Comparison of ENCODE assay signal across 10 cellular contexts in the genomic region with DNA sequence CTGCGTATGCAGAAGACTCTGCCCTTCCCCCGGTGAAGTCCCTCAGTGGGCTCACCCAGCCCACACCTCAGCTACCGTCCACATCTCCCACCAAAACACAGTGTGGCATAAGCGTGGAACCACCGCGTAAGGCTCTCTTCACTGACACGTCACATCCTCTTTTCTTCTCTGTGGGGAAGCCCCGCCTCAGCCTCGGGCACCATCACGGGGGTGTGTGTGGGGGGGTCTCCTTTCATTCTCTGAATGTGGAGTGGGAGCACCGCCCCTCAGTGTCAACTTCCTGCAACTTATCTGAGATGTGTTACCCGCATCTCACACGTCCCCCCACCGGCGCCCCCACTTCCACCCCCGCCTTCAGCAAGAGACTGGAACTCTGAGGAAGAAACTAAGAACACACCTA.
DNase-seq lines count a peak whose midpoint lies in the region; ATAC-seq and TF ChIP-seq lines count a peak whose summit lies in the region.
"Had no signal": no experiment of that assay in that cellular context is flagged by ENCODE, and none has a peak within 500 bp of the region (broad histone marks: within the 10 kb centered on the region; RNA-seq: fewer than 3 reads in every experiment).

No MANE protein-coding gene starts in this region.

- H3K4me2 ChIP-seq in GM23338 = no peak overlapping the region

- H3K27ac ChIP-seq in GM23338 (ENCODE audit: low read depth) (no peak overlapping the region), testis (no peak overlapping the region)
- H3K27ac ChIP-seq: psoas muscle had no signal

- H3K4me1 ChIP-seq in GM23338 (ENCODE audit: insufficient read depth) (peaks cover 31% of the 10 kb centered on the region), testis (peaks cover 5% of the 10 kb centered on the region)
- H3K4me1 ChIP-seq: psoas muscle had no signal

- peaks cover 30% of the 10 kb centered on the region for H3K4me1 Mint-ChIP-seq in GM23338

- DNase-seq in GM20000 (ENCODE audit: low spot score) (peak; percentile 33), left cardiac atrium (no peak), midbrain (lab: John Stamatoyannopoulos, UW) (no peak), GM23338 (ENCODE audit: low spot score) (no peak), SW480 (ENCODE audit: low spot score) (no peak), testis (no peak)
- peak; percentile 49 to 67 (median 59) for DNase-seq in activated CD8-positive, alpha-beta memory T cell treated with anti-CD3 and anti-CD28 coated beads for 48 hours (ENCODE audit: low read depth in 2 of 3, low spot score in 2 of 3)
- DNase-seq in stimulated activated CD8-positive, alpha-beta memory T cell treated with anti-CD3 and anti-CD28 coated beads, Interleukin-12 subunit alpha, Interleukin-12 subunit beta, amount 100 ng/mL, for 4 hours (ENCODE audit: low read depth) = peak; percentile 83
- DNase-seq: DMS53 had no signal

- TF ChIP-seq CTCF in GM20000 (IDR thresholded peaks at IDR 0.05; ENCODE audit: extremely low read depth, missing control alignments) (no peak), GM23338 (conservative IDR thresholded peaks at IDR 0.05; ENCODE audit: low read depth in 2 of 2) (no peak), testis (IDR thresholded peaks at IDR 0.05) (no peak)

- H3K27me3 ChIP-seq in GM23338 (ENCODE audit: insufficient read depth) (no peaks in the 10 kb centered on the region), testis (no peaks in the 10 kb centered on the region)

- peaks cover 7% of the 10 kb centered on the region for H3K27me3 Mint-ChIP-seq in GM23338 (ENCODE audit: insufficient read depth, low read depth, poor library complexity)

- H4K20me1 ChIP-seq in GM23338 (replicated peaks; ENCODE audit: insufficient read depth) = no peaks in the 10 kb centered on the region

- intact Hi-C loops in left cardiac atrium (cut with DNase I) (no loop called here), testis (cut with DNase I; ENCODE audit: low total_unique reads) (no loop called here)

- 0 out of 2 replicates have a peak, but pooled peaks cover 6% of the 10 kb centered on the region for H3F3A ChIP-seq in GM23338 (replicated peaks; ENCODE audit: low read depth)

- no peak for TF ChIP-seq POLR2A in testis (IDR thresholded peaks at IDR 0.05)

- H3K79me2 ChIP-seq in GM23338 (replicated peaks; ENCODE audit: insufficient read depth) = no peaks in the 10 kb centered on the region

- H3K36me3 ChIP-seq in GM23338 (ENCODE audit: insufficient read depth) = no peaks in the 10 kb centered on the region
- H3K36me3 ChIP-seq in testis (ENCODE audit: low read depth, missing control alignments) = no peaks in the 10 kb centered on the region

- H2AFZ ChIP-seq in GM23338 = no peak overlapping the region

- H3K36me3 Mint-ChIP-seq in GM23338 (ENCODE audit: low read depth) = peaks cover 6% of the 10 kb centered on the region; the same call in 2 of the 3 replicates

- H3K4me3 Mint-ChIP-seq in GM23338 = no peak overlapping the region

- no peak overlapping the region for H3K27ac Mint-ChIP-seq in GM23338

- H3K9me3 Mint-ChIP-seq in GM23338 = no peaks in the 10 kb centered on the region

- WGBS in testis, 2 donors = 62 to 77% methylated on average over 15 to 16 of the region's 16 CpGs

- no peaks in the 10 kb centered on the region for H3K9me3 ChIP-seq in testis
- H3K9me3 ChIP-seq: psoas muscle had no signal

- no peaks in the 10 kb centered on the region for H3K9me2 ChIP-seq in GM23338 (ENCODE audit: insufficient read depth)

- H3K4me3 ChIP-seq in GM23338 = no peak overlapping the region
- no peak overlapping the region for H3K4me3 ChIP-seq in testis
- H3K4me3 ChIP-seq: psoas muscle had no signal

- ATAC-seq in left cardiac atrium = peak; percentile 44 to 61
- no peak for ATAC-seq in GM23338
- ATAC-seq: psoas muscle had no signal

TF ChIP-seq in GM23338, 12 proteins besides CTCF, POLR2A, EP300 and RAD21 (continues in another document):
- TF ChIP-seq EZH2 (IDR thresholded peaks at IDR 0.05; ENCODE audit: low read depth, unreplicated experiment) (no peak), EZH2phosphoT487 (IDR thresholded peaks at IDR 0.05; ENCODE audit: unreplicated experiment) (no peak), POLR2AphosphoS5 (IDR thresholded peaks at IDR 0.05; ENCODE audit: low read depth) (no peak), NANOG (IDR thresholded peaks at IDR 0.05; ENCODE audit: borderline replicate concordance) (no peak), ZNF462 (CRISPR knock-in tag; IDR thresholded peaks at IDR 0.05) (no peak), ZNF114 (CRISPR knock-in tag; IDR thresholded peaks at IDR 0.05) (no peak), CREB1 (CRISPR knock-in tag; IDR thresholded peaks at IDR 0.05; ENCODE audit: low read depth) (no peak), STAT1 (IDR thresholded peaks at IDR 0.05; ENCODE audit: unreplicated experiment) (no peak)
- TF ChIP-seq, protein P1, sequence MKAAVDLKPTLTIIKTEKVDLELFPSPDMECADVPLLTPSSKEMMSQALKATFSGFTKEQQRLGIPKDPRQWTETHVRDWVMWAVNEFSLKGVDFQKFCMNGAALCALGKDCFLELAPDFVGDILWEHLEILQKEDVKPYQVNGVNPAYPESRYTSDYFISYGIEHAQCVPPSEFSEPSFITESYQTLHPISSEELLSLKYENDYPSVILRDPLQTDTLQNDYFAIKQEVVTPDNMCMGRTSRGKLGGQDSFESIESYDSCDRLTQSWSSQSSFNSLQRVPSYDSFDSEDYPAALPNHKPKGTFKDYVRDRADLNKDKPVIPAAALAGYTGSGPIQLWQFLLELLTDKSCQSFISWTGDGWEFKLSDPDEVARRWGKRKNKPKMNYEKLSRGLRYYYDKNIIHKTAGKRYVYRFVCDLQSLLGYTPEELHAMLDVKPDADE (IDR thresholded peaks at IDR 0.05) = no peak

Comparison
In these comparisons a context has a peak if more than half of its experiments do, and no peak if none do; other contexts are left out.
1. DNase-seq: peak in GM20000 (single experiment), activated CD8-positive, alpha-beta memory T cell treated with anti-CD3 and anti-CD28 coated beads for 48 hours (3 of 3) and stimulated activated CD8-positive, alpha-beta memory T cell treated with anti-CD3 and anti-CD28 coated beads, Interleukin-12 subunit alpha, Interleukin-12 subunit beta, amount 100 ng/mL, for 4 hours (single experiment); none in left cardiac atrium (single experiment), midbrain (single experiment), GM23338 (single experiment), SW480 (single experiment) and testis (single experiment).